Comparison of ENCODE assay signal across 33 cellular contexts in the genomic region with DNA sequence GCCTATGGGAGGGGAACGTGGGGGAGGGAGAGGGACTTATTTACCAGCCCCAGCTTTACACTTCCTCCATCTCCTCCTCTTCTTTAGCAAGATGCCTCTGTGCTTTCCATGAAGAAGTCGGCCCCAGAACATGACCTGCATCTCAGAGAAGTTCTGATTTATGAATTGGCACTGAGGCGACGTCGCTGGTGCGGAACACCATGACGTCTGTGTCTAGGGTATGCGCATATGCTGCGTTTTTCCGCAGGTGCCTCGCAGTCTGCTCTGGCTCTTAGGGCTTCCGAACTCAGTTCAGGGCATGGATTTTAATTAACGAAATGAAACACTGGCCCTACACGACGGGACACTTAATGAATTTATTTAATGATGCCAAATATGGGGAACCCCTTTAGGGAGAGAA.
"Had no signal": no experiment of that assay in that cellular context is flagged by ENCODE, and none has a peak within 500 bp of the region (broad histone marks: within the 10 kb centered on the region; RNA-seq: fewer than 3 reads in every experiment).

No MANE protein-coding gene starts in this region.

- H3K9me3 ChIP-seq: mucosa of descending colon, neutrophil, ovary, prostate gland, thyroid gland had no signal

- H3K27ac Mint-ChIP-seq: activated B cell treated with CpG ODN at 0.5 μM for 24 hours; activated CD4-positive, alpha-beta memory T cell treated with anti-CD3 and anti-CD28 coated beads for 36 hours; activated T-helper 1 cell treated with anti-CD3 and anti-CD28 coated beads, Interleukin-12 subunit alpha, Interleukin-12 subunit beta, Interleukin-2, Interleukin-4 antibody, amounts not matched to agents 30 ng/mL and 10 ng/mL and 1 ng/mL, durations not matched to agents 14 hours and 24 hours and 36 hours; natural killer cell treated with Interleukin-12 subunit alpha and Interleukin-12 subunit beta and Interleukin-15 and Interleukin-18, amount 100 ng/mL, for 72 hours; stimulated activated memory B cell treated with anti-CD40 and anti-IgM and Interleukin-4, amounts not matched to agents 10 μg/mL and 1 μg/mL and 100 μg/mL, for 72 hours; stimulated activated naive CD8-positive, alpha-beta T cell treated with anti-CD3 and anti-CD28 coated beads, Interleukin-15, amount 100 ng/mL, for 72 hours had no signal

- H3K27ac ChIP-seq: brain microvascular endothelial cell, coronary artery, dorsolateral prefrontal cortex, neutrophil, ovary, prostate gland, skin epidermis, thyroid gland had no signal

- H3K36me3 ChIP-seq: brain microvascular endothelial cell, neutrophil, ovary, prostate gland, thyroid gland had no signal

- H3K36me3 Mint-ChIP-seq: activated CD4-positive, alpha-beta memory T cell treated with anti-CD3 and anti-CD28 coated beads for 36 hours; natural killer cell treated with Interleukin-12 subunit alpha and Interleukin-12 subunit beta and Interleukin-15 and Interleukin-18, amount 100 ng/mL, for 72 hours had no signal

- H3K27me3 ChIP-seq: brain microvascular endothelial cell, dorsolateral prefrontal cortex, neutrophil, ovary, thyroid gland had no signal

- H3K4me3 ChIP-seq: coronary artery, dorsolateral prefrontal cortex, mucosa of descending colon, ovary, prostate gland, skin epidermis, thyroid gland had no signal

- H3K4me1 Mint-ChIP-seq: stimulated activated naive CD8-positive, alpha-beta T cell treated with anti-CD3 and anti-CD28 coated beads, Interleukin-15, amount 100 ng/mL, for 72 hours had no signal

- FAIRE-seq: astrocyte, frontal cortex, islet of Langerhans had no signal

- H3K9me3 Mint-ChIP-seq: activated B cell treated with CpG ODN at 0.5 μM for 24 hours; activated CD4-positive, alpha-beta memory T cell treated with anti-CD3 and anti-CD28 coated beads for 36 hours; activated T-helper 1 cell treated with anti-CD3 and anti-CD28 coated beads, Interleukin-12 subunit alpha, Interleukin-12 subunit beta, Interleukin-2, Interleukin-4 antibody, amounts not matched to agents 30 ng/mL and 10 ng/mL and 1 ng/mL, durations not matched to agents 14 hours and 24 hours and 36 hours; natural killer cell treated with Interleukin-12 subunit alpha and Interleukin-12 subunit beta and Interleukin-15 and Interleukin-18, amount 100 ng/mL, for 72 hours; stimulated activated memory B cell treated with anti-CD40 and anti-IgM and Interleukin-4, amounts not matched to agents 10 μg/mL and 1 μg/mL and 100 μg/mL, for 72 hours; stimulated activated naive CD8-positive, alpha-beta T cell treated with anti-CD3 and anti-CD28 coated beads, Interleukin-15, amount 100 ng/mL, for 72 hours had no signal

- H3K27me3 Mint-ChIP-seq: activated B cell treated with CpG ODN at 0.5 μM for 24 hours; activated CD4-positive, alpha-beta memory T cell treated with anti-CD3 and anti-CD28 coated beads for 36 hours; natural killer cell treated with Interleukin-12 subunit alpha and Interleukin-12 subunit beta and Interleukin-15 and Interleukin-18, amount 100 ng/mL, for 72 hours; stimulated activated memory B cell treated with anti-CD40 and anti-IgM and Interleukin-4, amounts not matched to agents 10 μg/mL and 1 μg/mL and 100 μg/mL, for 72 hours; stimulated activated naive CD8-positive, alpha-beta T cell treated with anti-CD3 and anti-CD28 coated beads, Interleukin-15, amount 100 ng/mL, for 72 hours had no signal

- ATAC-seq: mucosa of descending colon; natural killer cell treated with Interleukin-12 subunit alpha and Interleukin-12 subunit beta and Interleukin-15 and Interleukin-18, amount 100 ng/mL, for 72 hours; sciatic nerve; stimulated activated memory B cell treated with anti-CD40 and anti-IgM and Interleukin-4, amounts not matched to agents 10 μg/mL and 1 μg/mL and 100 μg/mL, for 72 hours; stimulated activated naive CD8-positive, alpha-beta T cell treated with anti-CD3 and anti-CD28 coated beads, Interleukin-15, amount 100 ng/mL, for 72 hours had no signal

- DNase-seq: activated B cell treated with CpG ODN at 0.5 μM for 24 hours; activated CD4-positive, alpha-beta memory T cell treated with anti-CD3 and anti-CD28 coated beads for 36 hours; activated CD4-positive, alpha-beta T cell treated with anti-CD3 and anti-CD28 coated beads for 4 hours; activated CD8-positive, alpha-beta memory T cell treated with anti-CD3 and anti-CD28 coated beads, Interleukin-2, amount 50 U/mL, for 4 hours; activated gamma-delta T cell; activated naive CD4-positive, alpha-beta T cell treated with anti-CD3 and anti-CD28 coated beads, Interleukin-2, amount 50 U/mL, for 16 hours; activated T-cell treated with anti-CD3 and anti-CD28 coated beads, Interleukin-2, amount 50 U/mL, for 1 hour; amniotic stem cell; brain microvascular endothelial cell; dorsolateral prefrontal cortex; effector memory CD4-positive, alpha-beta T cell; glutamatergic neuron; left ventricle myocardium superior; mucosa of descending colon; ovary; retina; stimulated activated CD4-positive, alpha-beta T cell treated with anti-CD3 and anti-CD28 coated beads, Interleukin-1b, Interleukin-23, amount 100 ng/mL, for 48 hours; stimulated activated CD4-positive, alpha-beta T cell treated with anti-CD3 and anti-CD28 coated beads, Interleukin-4, amount 100 ng/mL, for 4 hours; stimulated activated CD8-positive, alpha-beta memory T cell treated with anti-CD3 and anti-CD28 coated beads, Interleukin-4, amount 100 ng/mL, for 48 hours; stimulated activated naive CD8-positive, alpha-beta T cell treated with anti-CD3 and anti-CD28 coated beads, Interleukin-15, amount 100 ng/mL, for 72 hours; T-helper 2 cell; thyroid gland had no signal

- H3K4me3 Mint-ChIP-seq: activated B cell treated with CpG ODN at 0.5 μM for 24 hours; activated CD4-positive, alpha-beta memory T cell treated with anti-CD3 and anti-CD28 coated beads for 36 hours; activated T-helper 1 cell treated with anti-CD3 and anti-CD28 coated beads, Interleukin-12 subunit alpha, Interleukin-12 subunit beta, Interleukin-2, Interleukin-4 antibody, amounts not matched to agents 30 ng/mL and 10 ng/mL and 1 ng/mL, durations not matched to agents 14 hours and 24 hours and 36 hours; natural killer cell treated with Interleukin-12 subunit alpha and Interleukin-12 subunit beta and Interleukin-15 and Interleukin-18, amount 100 ng/mL, for 72 hours; stimulated activated memory B cell treated with anti-CD40 and anti-IgM and Interleukin-4, amounts not matched to agents 10 μg/mL and 1 μg/mL and 100 μg/mL, for 72 hours; stimulated activated naive CD8-positive, alpha-beta T cell treated with anti-CD3 and anti-CD28 coated beads, Interleukin-15, amount 100 ng/mL, for 72 hours had no signal
